In the genomic region with DNA sequence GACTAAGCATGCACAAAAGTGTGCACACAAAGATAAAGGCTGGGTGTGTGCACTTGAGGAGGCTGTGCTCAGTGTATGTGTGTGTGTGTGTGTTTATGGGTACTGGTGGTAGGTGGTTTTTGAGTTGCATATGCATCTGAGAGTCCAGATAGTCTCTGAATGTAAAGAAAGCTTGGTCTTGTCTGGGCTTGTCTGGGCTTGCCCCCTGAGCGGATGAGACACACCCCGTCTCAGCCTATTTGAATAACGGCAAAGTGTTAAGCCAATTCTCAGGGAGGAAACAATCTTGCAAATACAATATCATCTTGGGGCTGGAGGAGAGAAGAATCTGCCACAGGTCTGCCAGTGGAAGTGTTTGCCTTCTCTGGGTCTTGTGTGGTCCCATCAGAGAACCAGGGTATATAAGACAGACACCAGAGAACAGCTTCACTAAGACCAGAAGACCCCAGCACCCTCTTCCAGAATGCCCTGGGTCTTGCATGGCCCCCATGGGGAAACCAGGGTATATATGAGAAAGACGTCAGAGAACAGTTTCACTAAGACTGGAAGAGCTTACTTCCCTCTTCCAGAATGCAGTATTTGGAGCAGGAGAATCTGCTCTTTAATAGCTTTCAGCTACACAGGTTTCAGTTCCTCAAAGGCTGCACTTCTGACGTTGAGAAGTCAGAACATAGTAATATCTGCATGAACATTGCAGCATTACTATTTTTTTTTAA, we compare ENCODE assay signal across 8 cellular contexts. TPM values are rescaled to one million over a fixed set of nuclear protein-coding genes. Genes with fewer than 3 reads are reported as not detected.
DNase-seq lines count a peak whose midpoint lies in the region; ATAC-seq and TF ChIP-seq lines count a peak whose summit lies in the region.

No MANE protein-coding gene starts in this region.

- H3K4me3 Mint-ChIP-seq in naive thymus-derived CD4-positive, alpha-beta T cell: no peak overlapping the region

- in situ Hi-C loops in GM23248 (cut with MboI): no loop called here

- TF ChIP-seq CTCF in DOHH2 (IDR thresholded peaks at IDR 0.05; ENCODE audit: low read depth, low read length, poor library complexity, severe bottlenecking): no peak

- CTCF ChIA-PET in naive thymus-derived CD4-positive, alpha-beta T cell (lab: Charles Lee): no interaction called here

- H3K79me2 ChIP-seq in DOHH2 (ENCODE audit: control insufficient read depth, low read length) (no peaks in the 10 kb centered on the region), GM23248 (ENCODE audit: insufficient read depth) (no peaks in the 10 kb centered on the region)

- no peaks in the 10 kb centered on the region for H3K9me3 Mint-ChIP-seq in naive thymus-derived CD4-positive, alpha-beta T cell

- no peak overlapping the region for H3K27ac Mint-ChIP-seq in naive thymus-derived CD4-positive, alpha-beta T cell

- H3K27me3 Mint-ChIP-seq in naive thymus-derived CD4-positive, alpha-beta T cell: peaks cover 0 to 7% (median 0%) of the 10 kb centered on the region in 5 donors

- H3K27me3 ChIP-seq in DOHH2 (ENCODE audit: control insufficient read depth, low read length): no peaks in the 10 kb centered on the region
- no peaks in the 10 kb centered on the region for H3K27me3 ChIP-seq in SJSA1 (replicated peaks)
- no peaks in the 10 kb centered on the region for H3K27me3 ChIP-seq in naive thymus-derived CD4-positive, alpha-beta T cell (ENCODE audit: control insufficient read depth in 2 of 2, insufficient read depth in 2 of 2, low read length in 2 of 2)
- H3K27me3 ChIP-seq in GM23248 (replicated peaks; ENCODE audit: insufficient read depth): peaks cover 25% of the 10 kb centered on the region; the same call in 1 of the 2 replicates

- H3K27ac ChIP-seq in DOHH2 (ENCODE audit: low read depth, low read length) (peak overlapping the region; percentile 96), SJSA1 (peak overlapping the region; percentile 86), GM23248 (no peak overlapping the region)
- H3K27ac ChIP-seq in naive thymus-derived CD4-positive, alpha-beta T cell (ENCODE audit: low read depth, low read length): no peak overlapping the region

- peaks cover 27% of the 10 kb centered on the region for H3F3A ChIP-seq in DOHH2 (ENCODE audit: control insufficient read depth, insufficient read depth)
- H3F3A ChIP-seq in GM23248 (ENCODE audit: insufficient read depth): no peaks in the 10 kb centered on the region

- H3K4me3 ChIP-seq in DOHH2 (ENCODE audit: low read length) (peak overlapping the region; percentile 60), SJSA1 (no peak overlapping the region), GM23248 (no peak overlapping the region)
- no peak overlapping the region for H3K4me3 ChIP-seq in naive thymus-derived CD4-positive, alpha-beta T cell (ENCODE audit: low read length)

- H4K20me1 ChIP-seq in DOHH2 (ENCODE audit: control insufficient read depth, insufficient read depth, low read depth, low read length): no peaks in the 10 kb centered on the region
- H4K20me1 ChIP-seq in GM23248 (ENCODE audit: insufficient read depth): no peaks in the 10 kb centered on the region

- H3K36me3 ChIP-seq in DOHH2 (ENCODE audit: control insufficient read depth, low read length): peaks cover 5% of the 10 kb centered on the region
- H3K36me3 ChIP-seq in SJSA1: peaks cover 1% of the 10 kb centered on the region
- no peaks in the 10 kb centered on the region for H3K36me3 ChIP-seq in naive thymus-derived CD4-positive, alpha-beta T cell (ENCODE audit: control insufficient read depth in 2 of 3, insufficient read depth in 3 of 3, low read length in 3 of 3)
- no peaks in the 10 kb centered on the region for H3K36me3 ChIP-seq in GM23248 (ENCODE audit: low read depth)

- H3K4me1 ChIP-seq in DOHH2 (ENCODE audit: control insufficient read depth, low read length) (peaks cover 81% of the 10 kb centered on the region), SJSA1 (replicated peaks) (peaks cover 58% of the 10 kb centered on the region), GM23248 (ENCODE audit: insufficient read depth) (peaks cover 9% of the 10 kb centered on the region)
- peaks cover 0 to 3% of the 10 kb centered on the region in 2 donors for H3K4me1 ChIP-seq in naive thymus-derived CD4-positive, alpha-beta T cell (ENCODE audit: control insufficient read depth in 2 of 2, insufficient read depth in 2 of 2, low read length in 2 of 2)

- POLR2A ChIA-PET in naive thymus-derived CD4-positive, alpha-beta T cell (lab: Charles Lee): no interaction called here

- H3K9me2 ChIP-seq in DOHH2 (replicated peaks; ENCODE audit: control insufficient read depth, low read length) (no peaks in the 10 kb centered on the region), GM23248 (ENCODE audit: insufficient read depth) (no peaks in the 10 kb centered on the region)

- H3K9me3 ChIP-seq in DOHH2 (ENCODE audit: control insufficient read depth, insufficient read depth, low read length) (peaks cover under 1% of the 10 kb centered on the region; the same call in 1 of the 2 replicates), SJSA1 (replicated peaks) (no peaks in the 10 kb centered on the region), GM23248 (ENCODE audit: low read depth) (no peaks in the 10 kb centered on the region)
- no peaks in the 10 kb centered on the region for H3K9me3 ChIP-seq in naive thymus-derived CD4-positive, alpha-beta T cell (ENCODE audit: control insufficient read depth in 2 of 3, low read length in 3 of 3)

- H3K4me1 Mint-ChIP-seq in naive thymus-derived CD4-positive, alpha-beta T cell: peaks cover 0 to 11% (median 0%) of the 10 kb centered on the region in 7 donors

- DNase-seq in SJSA1 (ENCODE audit: low read depth in 1 of 2, low spot score in 2 of 2) (peak in 1 of 2 experiments; percentile 52), GM23248 (no peak), NCI-H146 treated with DMSO at 0.1 percent for 48 hours (lab: John Stamatoyannopoulos, UW; ENCODE audit: unreplicated experiment) (no peak), AG20443 (ENCODE audit: low spot score) (no peak)
- DNase-seq in naive thymus-derived CD4-positive, alpha-beta T cell: no peak

- H3K36me3 Mint-ChIP-seq in naive thymus-derived CD4-positive, alpha-beta T cell: peaks cover 0 to 2% (median 0%) of the 10 kb centered on the region in 5 donors

- 77 to 80% methylated on average over 5 of the region's 5 CpGs for WGBS in GM23248 (ENCODE audit: low coverage in 1 of 2, low lambda C conversion rate in 2 of 2, missing lambda C conversion rate in 2 of 2), 2 experiments

- peak; percentile 82 for ATAC-seq in GM19351 (IDR thresholded peaks at IDR 0.05; ENCODE audit: unreplicated experiment)
- ATAC-seq in HG03139 (IDR thresholded peaks at IDR 0.05; ENCODE audit: unreplicated experiment): peak; percentile 76
- ATAC-seq in naive thymus-derived CD4-positive, alpha-beta T cell: peak; percentile 84

- intact Hi-C loops in naive thymus-derived CD4-positive, alpha-beta T cell (cut with micrococcal nuclease): no loop called here

- H3K4me2 ChIP-seq in DOHH2 (ENCODE audit: low read length): peak overlapping the region; percentile 80
- H3K4me2 ChIP-seq in GM23248 (ENCODE audit: unreplicated experiment): no peak overlapping the region

- H2AFZ ChIP-seq in GM23248: no peak overlapping the region

- no peak overlapping the region for H3K9ac ChIP-seq in GM23248

RNA-seq across cellular contexts. Expression of a gene that starts 13.4 kb away (rescaled TPM):
- 122 and 128 TPM in 2 replicates for total RNA-seq in SJSA1 (2014; rRNA removed; shearing (Covaris generic))
- 10 to 100 TPM in 1 of 5 experiments, 1 to 10 TPM in 1, not detected in 3; 1.2 to 39.6 TPM for total RNA-seq in naive thymus-derived CD4-positive, alpha-beta T cell
- not detected for polyA plus RNA-seq in naive thymus-derived CD4-positive, alpha-beta T cell
- total RNA-seq in GM23248 (2014; rRNA removed; shearing (Covaris generic)): not detected in 2 replicates
- 0.20 and 0.49 TPM in 2 replicates for polyA plus RNA-seq in GM23248 (2016; fragmentation: Nextera tagmentation; extraction: Ambion mirVana)

RNA-seq across cellular contexts. Expression of a gene that starts 46.7 kb away (rescaled TPM):
- 16.3 and 18.2 TPM in 2 replicates for total RNA-seq in SJSA1 (2014; rRNA removed; shearing (Covaris generic))
- 1 to 10 TPM in 3 of 5 experiments, under 1 TPM in 1, not detected in 1; 0.38 to 3.9 (median 3.0) TPM for total RNA-seq in naive thymus-derived CD4-positive, alpha-beta T cell
- polyA plus RNA-seq in naive thymus-derived CD4-positive, alpha-beta T cell: not detected
- total RNA-seq in GM23248 (2014; rRNA removed; shearing (Covaris generic)): 0.22 and 1.1 TPM in 2 replicates
- 0.29 and 0.58 TPM in 2 replicates for polyA plus RNA-seq in GM23248 (2016; fragmentation: Nextera tagmentation; extraction: Ambion mirVana)

Comparison
In these comparisons a context has a peak if more than half of its experiments do, and no peak if none do; other contexts are left out.
1. H3K27ac ChIP-seq: peak in DOHH2 (single experiment) and SJSA1 (single experiment); none in naive thymus-derived CD4-positive, alpha-beta T cell (single experiment) and GM23248 (single experiment).
2. Peak in every context shown above with its lines, with median percentiles within 50 percentile points of each other: ATAC-seq.